Comparison of ENCODE assay signal across 20 cellular contexts in the genomic region with DNA sequence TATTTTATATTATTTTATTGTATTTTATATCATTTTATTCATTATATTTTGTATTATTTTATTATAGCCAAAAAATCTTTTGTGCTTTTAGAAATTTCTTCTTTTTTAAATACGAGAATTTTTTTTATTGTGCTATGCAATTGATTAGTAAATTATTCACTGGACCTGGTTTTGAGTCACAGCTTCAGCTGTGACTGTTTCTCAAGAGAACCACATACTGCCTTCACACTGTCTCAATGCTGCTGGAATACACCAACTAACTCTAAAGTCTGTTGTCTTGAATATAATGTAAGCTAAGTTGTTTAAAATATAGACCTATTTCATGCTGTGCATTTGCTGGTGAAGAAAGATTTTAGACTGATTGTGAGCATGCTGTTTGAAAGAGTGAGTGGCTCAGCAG.
DNase-seq lines count a peak whose midpoint lies in the region; ATAC-seq and TF ChIP-seq lines count a peak whose summit lies in the region.
"Had no signal": no experiment of that assay in that cellular context is flagged by ENCODE, and none has a peak within 500 bp of the region (broad histone marks: within the 10 kb centered on the region; RNA-seq: fewer than 3 reads in every experiment).

No MANE protein-coding gene starts in this region.

- no peak for DNase-seq in GM23338 (ENCODE audit: low spot score)
- no peak for DNase-seq in WTC11 (ENCODE audit: low spot score)
- peak; percentile 23 for DNase-seq in kidney epithelial cell (ENCODE audit: low read depth)
- peak; percentile 81 for DNase-seq in renal cortical epithelial cell (ENCODE audit: low read depth)
- DNase-seq in epidermal melanocyte (ENCODE audit: insufficient read length, low spot score): no peak
- no peak for DNase-seq in body of pancreas
- DNase-seq in HCEC 1CT: no peak
- no peak for DNase-seq in T-cell
- DNase-seq: CD4-positive, alpha-beta memory T cell; HFFc6; NCI-H1105 treated with DMSO at 0.1 percent for 48 hours; NCI-H1694 treated with DMSO at 0.1 percent for 48 hours; NCI-H2107; NCI-H2227 treated with DMSO at 0.1 percent for 48 hours; NCI-H510A treated with DMSO at 0.1 percent for 48 hours; NCI-H774; PC-3 had no signal

- no peaks in the 10 kb centered on the region for H3K36me3 Mint-ChIP-seq in GM23338 (ENCODE audit: low read depth)
- no peaks in the 10 kb centered on the region for H3K36me3 Mint-ChIP-seq in WTC11
- H3K36me3 Mint-ChIP-seq in T-cell: no peaks in the 10 kb centered on the region
- H3K36me3 Mint-ChIP-seq: CD4-positive, alpha-beta memory T cell had no signal

- TF ChIP-seq CTCF in GM23338 (conservative IDR thresholded peaks at IDR 0.05; ENCODE audit: low read depth in 2 of 2): no peak
- no peak for TF ChIP-seq CTCF in WTC11 (IDR thresholded peaks at IDR 0.05)
- TF ChIP-seq CTCF in kidney epithelial cell (IDR thresholded peaks at IDR 0.05; ENCODE audit: insufficient read depth, low read length, poor library complexity, severe bottlenecking): no peak
- no peak for TF ChIP-seq CTCF in body of pancreas (IDR thresholded peaks at IDR 0.05)

- 36 to 43% methylated on average over 1 of the region's 1 CpG for WGBS in body of pancreas, 2 donors

- H3K27ac Mint-ChIP-seq in GM23338 (no peak overlapping the region), WTC11 (no peak overlapping the region), T-cell (no peak overlapping the region)
- H3K27ac Mint-ChIP-seq: CD4-positive, alpha-beta memory T cell; HFFc6 had no signal

- H2AFZ ChIP-seq in GM23338: peak overlapping the region; percentile 8; the same call in 1 of the 2 replicates

- H3K4me3 Mint-ChIP-seq in GM23338 (no peak overlapping the region), WTC11 (no peak overlapping the region), T-cell (no peak overlapping the region)
- H3K4me3 Mint-ChIP-seq: CD4-positive, alpha-beta memory T cell; HFFc6 had no signal

- H3K4me3 ChIP-seq in GM23338: no peak overlapping the region
- no peak overlapping the region for H3K4me3 ChIP-seq in kidney epithelial cell (ENCODE audit: low read depth, low read length)
- no peak overlapping the region for H3K4me3 ChIP-seq in body of pancreas
- H3K4me3 ChIP-seq: GM12878, K562 had no signal

- intact Hi-C loops in body of pancreas (cut with DNase I): no loop called here

- no peak overlapping the region for H3K27ac ChIP-seq in GM23338 (ENCODE audit: low read depth)
- no peak overlapping the region for H3K27ac ChIP-seq in body of pancreas
- H3K27ac ChIP-seq: RWPE1 had no signal

- H3K27me3 ChIP-seq in GM23338 (ENCODE audit: insufficient read depth): no peaks in the 10 kb centered on the region
- H3K27me3 ChIP-seq in kidney epithelial cell (ENCODE audit: control insufficient read depth, insufficient read depth, low read length): no peaks in the 10 kb centered on the region
- H3K27me3 ChIP-seq in body of pancreas: no peaks in the 10 kb centered on the region

- no peaks in the 10 kb centered on the region for H3K9me3 ChIP-seq in body of pancreas

- ATAC-seq in GM23338 (no peak), WTC11 (no peak), body of pancreas (no peak), T-cell (replicated peaks in 1 of 4) (no peak)
- ATAC-seq: GM12878, K562, PC-3 had no signal

- peaks cover 3% of the 10 kb centered on the region; the same call in 1 of the 2 replicates for H3K9me2 ChIP-seq in GM23338 (ENCODE audit: insufficient read depth)

- H3K4me1 ChIP-seq in GM23338 (ENCODE audit: insufficient read depth): no peaks in the 10 kb centered on the region
- no peaks in the 10 kb centered on the region for H3K4me1 ChIP-seq in body of pancreas

- H3K36me3 ChIP-seq in GM23338 (ENCODE audit: insufficient read depth) (no peaks in the 10 kb centered on the region), kidney epithelial cell (ENCODE audit: control insufficient read depth, insufficient read depth, low read length) (no peaks in the 10 kb centered on the region), body of pancreas (replicated peaks in 1 of 2; ENCODE audit: insufficient read depth in 1 of 2, low read depth in 2 of 2) (no peaks in the 10 kb centered on the region)

- POLR2A ChIA-PET in WTC11 (lab: Charles Lee) (no interaction called here), T-cell (lab: Charles Lee) (no interaction called here)

- H3K79me2 ChIP-seq in GM23338 (replicated peaks; ENCODE audit: insufficient read depth): no peaks in the 10 kb centered on the region

- H3K4me2 ChIP-seq in GM23338: no peak overlapping the region

- no peaks in the 10 kb centered on the region; the same call in 1 of the 2 replicates for H4K20me1 ChIP-seq in GM23338 (replicated peaks; ENCODE audit: insufficient read depth)

- no peaks in the 10 kb centered on the region; the same call in 2 of the 3 replicates for H3K9me3 Mint-ChIP-seq in GM23338
- no peaks in the 10 kb centered on the region for H3K9me3 Mint-ChIP-seq in WTC11
- H3K9me3 Mint-ChIP-seq in T-cell: no peaks in the 10 kb centered on the region
- H3K9me3 Mint-ChIP-seq: HFFc6 had no signal

- CTCF ChIA-PET in WTC11 (lab: Charles Lee): no interaction called here
- CTCF ChIA-PET in T-cell (lab: Charles Lee): no interaction called here

- H3K27me3 Mint-ChIP-seq in GM23338 (ENCODE audit: insufficient read depth, low read depth, poor library complexity): no peaks in the 10 kb centered on the region
- no peaks in the 10 kb centered on the region for H3K27me3 Mint-ChIP-seq in WTC11 (ENCODE audit: low read depth)
- H3K27me3 Mint-ChIP-seq in T-cell: no peaks in the 10 kb centered on the region
- H3K27me3 Mint-ChIP-seq: CD4-positive, alpha-beta memory T cell had no signal

- H3K4me1 Mint-ChIP-seq in GM23338: peaks cover 5% of the 10 kb centered on the region; the same call in 2 of the 3 replicates
- H3K4me1 Mint-ChIP-seq in WTC11: peaks cover 6% of the 10 kb centered on the region
- no peaks in the 10 kb centered on the region for H3K4me1 Mint-ChIP-seq in T-cell
- H3K4me1 Mint-ChIP-seq: CD4-positive, alpha-beta memory T cell had no signal

- H3F3A ChIP-seq in GM23338 (replicated peaks; ENCODE audit: low read depth): no peaks in the 10 kb centered on the region

- TF ChIP-seq POLR2A in body of pancreas (IDR thresholded peaks at IDR 0.05): no peak

TF ChIP-seq in GM23338, 12 proteins besides CTCF, POLR2A, EP300 and RAD21 (continues in another document):
- TF ChIP-seq JUNB (IDR thresholded peaks at IDR 0.05; ENCODE audit: unreplicated experiment) (no peak), EZH2 (IDR thresholded peaks at IDR 0.05; ENCODE audit: low read depth, unreplicated experiment) (no peak)
- TF ChIP-seq, protein P1, sequence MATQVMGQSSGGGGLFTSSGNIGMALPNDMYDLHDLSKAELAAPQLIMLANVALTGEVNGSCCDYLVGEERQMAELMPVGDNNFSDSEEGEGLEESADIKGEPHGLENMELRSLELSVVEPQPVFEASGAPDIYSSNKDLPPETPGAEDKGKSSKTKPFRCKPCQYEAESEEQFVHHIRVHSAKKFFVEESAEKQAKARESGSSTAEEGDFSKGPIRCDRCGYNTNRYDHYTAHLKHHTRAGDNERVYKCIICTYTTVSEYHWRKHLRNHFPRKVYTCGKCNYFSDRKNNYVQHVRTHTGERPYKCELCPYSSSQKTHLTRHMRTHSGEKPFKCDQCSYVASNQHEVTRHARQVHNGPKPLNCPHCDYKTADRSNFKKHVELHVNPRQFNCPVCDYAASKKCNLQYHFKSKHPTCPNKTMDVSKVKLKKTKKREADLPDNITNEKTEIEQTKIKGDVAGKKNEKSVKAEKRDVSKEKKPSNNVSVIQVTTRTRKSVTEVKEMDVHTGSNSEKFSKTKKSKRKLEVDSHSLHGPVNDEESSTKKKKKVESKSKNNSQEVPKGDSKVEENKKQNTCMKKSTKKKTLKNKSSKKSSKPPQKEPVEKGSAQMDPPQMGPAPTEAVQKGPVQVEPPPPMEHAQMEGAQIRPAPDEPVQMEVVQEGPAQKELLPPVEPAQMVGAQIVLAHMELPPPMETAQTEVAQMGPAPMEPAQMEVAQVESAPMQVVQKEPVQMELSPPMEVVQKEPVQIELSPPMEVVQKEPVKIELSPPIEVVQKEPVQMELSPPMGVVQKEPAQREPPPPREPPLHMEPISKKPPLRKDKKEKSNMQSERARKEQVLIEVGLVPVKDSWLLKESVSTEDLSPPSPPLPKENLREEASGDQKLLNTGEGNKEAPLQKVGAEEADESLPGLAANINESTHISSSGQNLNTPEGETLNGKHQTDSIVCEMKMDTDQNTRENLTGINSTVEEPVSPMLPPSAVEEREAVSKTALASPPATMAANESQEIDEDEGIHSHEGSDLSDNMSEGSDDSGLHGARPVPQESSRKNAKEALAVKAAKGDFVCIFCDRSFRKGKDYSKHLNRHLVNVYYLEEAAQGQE (IDR thresholded peaks at IDR 0.05; ENCODE audit: unreplicated experiment): no peak

TF ChIP-seq in WTC11, 78 proteins besides CTCF, POLR2A, EP300 and RAD21 (continues in another document):
- TF ChIP-seq, protein P2, sequence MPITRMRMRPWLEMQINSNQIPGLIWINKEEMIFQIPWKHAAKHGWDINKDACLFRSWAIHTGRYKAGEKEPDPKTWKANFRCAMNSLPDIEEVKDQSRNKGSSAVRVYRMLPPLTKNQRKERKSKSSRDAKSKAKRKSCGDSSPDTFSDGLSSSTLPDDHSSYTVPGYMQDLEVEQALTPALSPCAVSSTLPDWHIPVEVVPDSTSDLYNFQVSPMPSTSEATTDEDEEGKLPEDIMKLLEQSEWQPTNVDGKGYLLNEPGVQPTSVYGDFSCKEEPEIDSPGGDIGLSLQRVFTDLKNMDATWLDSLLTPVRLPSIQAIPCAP (CRISPR knock-in tag; IDR thresholded peaks at IDR 0.05): no peak
- no peak for TF ChIP-seq JAZF1 (CRISPR knock-in tag; IDR thresholded peaks at IDR 0.05)
- TF ChIP-seq, protein P3, sequence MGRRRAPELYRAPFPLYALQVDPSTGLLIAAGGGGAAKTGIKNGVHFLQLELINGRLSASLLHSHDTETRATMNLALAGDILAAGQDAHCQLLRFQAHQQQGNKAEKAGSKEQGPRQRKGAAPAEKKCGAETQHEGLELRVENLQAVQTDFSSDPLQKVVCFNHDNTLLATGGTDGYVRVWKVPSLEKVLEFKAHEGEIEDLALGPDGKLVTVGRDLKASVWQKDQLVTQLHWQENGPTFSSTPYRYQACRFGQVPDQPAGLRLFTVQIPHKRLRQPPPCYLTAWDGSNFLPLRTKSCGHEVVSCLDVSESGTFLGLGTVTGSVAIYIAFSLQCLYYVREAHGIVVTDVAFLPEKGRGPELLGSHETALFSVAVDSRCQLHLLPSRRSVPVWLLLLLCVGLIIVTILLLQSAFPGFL (CRISPR knock-in tag; IDR thresholded peaks at IDR 0.05; ENCODE audit: borderline replicate concordance): no peak
- TF ChIP-seq HMGA2 (CRISPR knock-in tag; IDR thresholded peaks at IDR 0.05): peak; percentile 75

Comparison
In these comparisons a context has a peak if more than half of its experiments do, and no peak if none do; other contexts are left out.
1. DNase-seq: peak in kidney epithelial cell (single experiment) and renal cortical epithelial cell (single experiment); none in GM23338 (single experiment), WTC11 (single experiment), epidermal melanocyte (single experiment), body of pancreas (0 of 4), HCEC 1CT (single experiment) and T-cell (0 of 34).